ENCODE assay signal across 7 cellular contexts in the genomic region with DNA sequence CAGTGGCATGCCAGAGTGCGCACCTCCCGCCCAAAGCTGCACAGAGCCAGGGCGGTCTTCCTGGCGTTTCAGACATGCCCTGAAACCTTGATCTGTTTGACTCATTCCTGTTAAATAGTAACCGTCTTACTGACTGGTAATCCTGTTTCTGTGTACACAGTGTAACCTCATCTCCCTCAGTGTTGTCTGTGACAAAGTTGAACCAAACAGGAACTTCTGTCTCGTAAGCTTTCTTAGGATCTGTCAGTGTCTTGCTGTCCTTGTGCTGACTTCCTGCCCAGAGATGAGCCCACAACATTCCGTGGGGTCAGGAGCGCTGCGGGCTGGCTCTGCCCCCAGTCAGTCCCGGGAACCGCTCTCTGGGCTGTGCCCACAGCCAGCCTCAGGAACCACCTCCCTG. TPM values are rescaled to one million over a fixed set of nuclear protein-coding genes. Genes with fewer than 3 reads are reported as not detected.
"Had no signal": no experiment of that assay in that cellular context is flagged by ENCODE, and none has a peak within 500 bp of the region (broad histone marks: within the 10 kb centered on the region; RNA-seq: fewer than 3 reads in every experiment).

No MANE protein-coding gene starts in this region.

RNA-seq across cellular contexts. Expression of gene CEMP1, which starts 37.4 kb away (rescaled TPM):
- total RNA-seq: activated CD4-positive, alpha-beta T cell treated with anti-CD3 and anti-CD28 coated beads for 36 hours; activated CD8-positive, alpha-beta T cell treated with anti-CD3 and anti-CD28 coated beads, Interleukin-2, amount 10 ng/mL, durations not matched to agents 7 days and 5 days; activated T-helper 2 cell treated with anti-CD3 and anti-CD28 coated beads, Interferon-gamma antibody, Interleukin-2, Interleukin-4, amounts not matched to agents 10 μg/mL and 5 μg/mL and 100 μg/mL, durations not matched to agents 14 hours and 24 hours and 36 hours; ascending aorta; M059J; RPMI7951; SK-MEL-5 had no signal
